In genomic region chr20:60589624-60590023, GRCh38 we compare ENCODE assay signal across 1 cellular context.
TF ChIP-seq lines count a peak whose summit lies in the region.

No MANE protein-coding gene starts in this region.

TF ChIP-seq in WTC11, 78 proteins besides CTCF, POLR2A, EP300 and RAD21 (continued from another document):
- 0 out of 2 replicates have a peak, but pooled peaks have one; percentile 21 for TF ChIP-seq ZNF121 (CRISPR knock-in tag; IDR thresholded peaks at IDR 0.05)
- TF ChIP-seq PRRX2 (CRISPR knock-in tag; IDR thresholded peaks at IDR 0.05), result no peak
- 0 out of 2 replicates have a peak, but pooled peaks have one; percentile 44 for TF ChIP-seq ZNF416 (CRISPR knock-in tag; IDR thresholded peaks at IDR 0.05)
- TF ChIP-seq ZNF232 (CRISPR knock-in tag; IDR thresholded peaks at IDR 0.05), result peak; percentile 94; the same call in 1 of the 2 replicates
- peak; percentile 89; the same call in 1 of the 2 replicates for TF ChIP-seq MYBL2 (CRISPR knock-in tag; IDR thresholded peaks at IDR 0.05)
- no peak for TF ChIP-seq HMGA2 (CRISPR knock-in tag; IDR thresholded peaks at IDR 0.05)
- TF ChIP-seq E2F5 (CRISPR knock-in tag; IDR thresholded peaks at IDR 0.05), result no peak; the same call in 1 of the 2 replicates
- TF ChIP-seq KAT7 (CRISPR knock-in tag; IDR thresholded peaks at IDR 0.05; ENCODE audit: borderline replicate concordance), result no peak
- TF ChIP-seq E2F1 (CRISPR knock-in tag; IDR thresholded peaks at IDR 0.05), result peak; percentile 91
- TF ChIP-seq SMAD4 (CRISPR knock-in tag; IDR thresholded peaks at IDR 0.05), result peak; percentile 97
- TF ChIP-seq STAT6 (CRISPR knock-in tag; conservative IDR thresholded peaks at IDR 0.05; ENCODE audit: low read depth), result no peak
- no peak for TF ChIP-seq ZNF671 (CRISPR knock-in tag; IDR thresholded peaks at IDR 0.05)
- peak; percentile 58; the same call in 1 of the 2 replicates for TF ChIP-seq IRF2 (CRISPR knock-in tag; IDR thresholded peaks at IDR 0.05; ENCODE audit: borderline replicate concordance, low read depth)
- TF ChIP-seq FOXP1 (CRISPR knock-in tag; IDR thresholded peaks at IDR 0.05; ENCODE audit: borderline replicate concordance), result no peak; the same call in 1 of the 2 replicates
- TF ChIP-seq TP53 (CRISPR knock-in tag; IDR thresholded peaks at IDR 0.05), result 0 out of 2 replicates have a peak, but pooled peaks have one; percentile 68
- TF ChIP-seq TCF7 (CRISPR knock-in tag; IDR thresholded peaks at IDR 0.05; ENCODE audit: low read depth), result peak; percentile 86; the same call in 1 of the 2 replicates
- peak; percentile 97 for TF ChIP-seq IRF1 (CRISPR knock-in tag; IDR thresholded peaks at IDR 0.05)
- TF ChIP-seq JUN (CRISPR knock-in tag; IDR thresholded peaks at IDR 0.05), result peak; percentile 99
- peak; percentile 68; the same call in 1 of the 2 replicates for TF ChIP-seq PREB (CRISPR knock-in tag; IDR thresholded peaks at IDR 0.05; ENCODE audit: borderline replicate concordance)
- TF ChIP-seq SMAD3 (CRISPR knock-in tag; IDR thresholded peaks at IDR 0.05; ENCODE audit: borderline replicate concordance), result peak; percentile 87; the same call in 1 of the 2 replicates
- TF ChIP-seq GRHL2 (CRISPR knock-in tag; IDR thresholded peaks at IDR 0.05; ENCODE audit: insufficient replicate concordance, severe bottlenecking), result no peak
- peak; percentile 75; the same call in 1 of the 2 replicates for TF ChIP-seq NR1H2 (CRISPR knock-in tag; IDR thresholded peaks at IDR 0.05)
- TF ChIP-seq ZNF317 (CRISPR knock-in tag; IDR thresholded peaks at IDR 0.05; ENCODE audit: borderline replicate concordance, low read depth), result no peak
- peak; percentile 58; the same call in 1 of the 2 replicates for TF ChIP-seq MAX (CRISPR knock-in tag; IDR thresholded peaks at IDR 0.05)
- TF ChIP-seq ZBTB43 (CRISPR knock-in tag; IDR thresholded peaks at IDR 0.05), result peak; percentile 84; the same call in 1 of the 2 replicates
- TF ChIP-seq GTF2I (CRISPR knock-in tag; conservative IDR thresholded peaks at IDR 0.05), result no peak
- no peak for TF ChIP-seq EMX1 (CRISPR knock-in tag; IDR thresholded peaks at IDR 0.05)
- no peak for TF ChIP-seq ZNF396 (CRISPR knock-in tag; IDR thresholded peaks at IDR 0.05; ENCODE audit: borderline replicate concordance)
- no peak for TF ChIP-seq GABPB1 (CRISPR knock-in tag; IDR thresholded peaks at IDR 0.05)
- TF ChIP-seq AFF4 (CRISPR knock-in tag; IDR thresholded peaks at IDR 0.05; ENCODE audit: borderline replicate concordance), result 0 out of 2 replicates have a peak, but pooled peaks have one; percentile 26
- TF ChIP-seq ZNF512 (CRISPR knock-in tag; IDR thresholded peaks at IDR 0.05; ENCODE audit: borderline replicate concordance), result peak; percentile 78; the same call in 1 of the 2 replicates
- peak; percentile 61; the same call in 1 of the 2 replicates for TF ChIP-seq PRDM15 (CRISPR knock-in tag; IDR thresholded peaks at IDR 0.05)
- peak; percentile 98 for TF ChIP-seq ZNF219 (CRISPR knock-in tag; IDR thresholded peaks at IDR 0.05; ENCODE audit: borderline replicate concordance)
- TF ChIP-seq SP1 (CRISPR knock-in tag; conservative IDR thresholded peaks at IDR 0.05), result no peak
- no peak for TF ChIP-seq ZNF425 (CRISPR knock-in tag; conservative IDR thresholded peaks at IDR 0.05)
- no peak for TF ChIP-seq RELA (CRISPR knock-in tag; IDR thresholded peaks at IDR 0.05; ENCODE audit: borderline replicate concordance)
